14 cellular contexts compared by ENCODE assay signal in genomic region chr17:71163813-71164122, GRCh38.
DNase-seq lines count a peak whose midpoint lies in the region; ATAC-seq, FAIRE-seq and TF ChIP-seq lines count a peak whose summit lies in the region.
"Had no signal": no experiment of that assay in that cellular context is flagged by ENCODE, and none has a peak within 500 bp of the region (broad histone marks: within the 10 kb centered on the region; RNA-seq: fewer than 3 reads in every experiment).

No MANE protein-coding gene starts in this region.

- no peaks in the 10 kb centered on the region; the same call in 2 of the 3 replicates for H3K4me1 Mint-ChIP-seq in GM23338

- TF ChIP-seq POLR2A in HepG2 (IDR thresholded peaks at IDR 0.05; ENCODE audit: insufficient read depth in 1 of 2, low read depth in 2 of 2, low read length in 2 of 2) (no peak), stomach (IDR thresholded peaks at IDR 0.05) (no peak)

- H2AFZ ChIP-seq in HepG2 (ENCODE audit: low read length), result no peak overlapping the region
- H2AFZ ChIP-seq in GM23338, result no peak overlapping the region

- H3K27me3 ChIP-seq in liver (ENCODE audit: control insufficient read depth in 4 of 4, insufficient read depth in 4 of 4, low read length in 3 of 4) (no peaks in the 10 kb centered on the region), HepG2 (ENCODE audit: control insufficient read depth in 1 of 2, insufficient read depth in 2 of 2, low read length in 2 of 2) (no peaks in the 10 kb centered on the region), lower lobe of right lung (ENCODE audit: low read depth) (no peaks in the 10 kb centered on the region), stomach (no peaks in the 10 kb centered on the region), GM23338 (ENCODE audit: insufficient read depth) (no peaks in the 10 kb centered on the region)

- in situ Hi-C loops in HepG2 (cut with HindIII; ENCODE audit: extremely low pct_ligation_motif_present, low pct_unique_long_range_greater_than_20kb), result no loop called here

- TF ChIP-seq RAD21 in liver (IDR thresholded peaks at IDR 0.05), result no peak
- TF ChIP-seq RAD21 in HepG2 (CRISPR knock-in tag; IDR thresholded peaks at IDR 0.05), result no peak

- no peaks in the 10 kb centered on the region for H3K36me3 ChIP-seq in liver (ENCODE audit: control insufficient read depth in 4 of 4, insufficient read depth in 3 of 4, low read depth in 1 of 4, low read length in 3 of 4)
- H3K36me3 ChIP-seq in HepG2 (replicated peaks in 1 of 2; ENCODE audit: control insufficient read depth in 1 of 2, insufficient read depth in 2 of 2, low read length in 2 of 2), result no peaks in the 10 kb centered on the region
- H3K36me3 ChIP-seq in lower lobe of right lung, result no peaks in the 10 kb centered on the region
- H3K36me3 ChIP-seq in stomach, result no peaks in the 10 kb centered on the region
- no peaks in the 10 kb centered on the region for H3K36me3 ChIP-seq in GM23338 (ENCODE audit: insufficient read depth)

- H3K79me2 ChIP-seq in HepG2 (ENCODE audit: insufficient read depth, low read length), result no peaks in the 10 kb centered on the region
- H3K79me2 ChIP-seq in GM23338 (replicated peaks; ENCODE audit: insufficient read depth), result no peaks in the 10 kb centered on the region

- H3K4me2 ChIP-seq in HepG2 (ENCODE audit: low read depth, low read length), result no peak overlapping the region
- H3K4me2 ChIP-seq in GM23338, result no peak overlapping the region

- TF ChIP-seq EP300 in HepG2 (IDR thresholded peaks at IDR 0.05; ENCODE audit: low read depth in 2 of 2, low read length in 2 of 2) (no peak), HepG2 (CRISPR knock-in tag; IDR thresholded peaks at IDR 0.05; ENCODE audit: borderline replicate concordance) (no peak), stomach (IDR thresholded peaks at IDR 0.05) (no peak)

- no TSS peak for BruUV-seq in HepG2 (replicated peaks; lab: Mats Ljungman, UMichigan)

- H3K9me3 Mint-ChIP-seq in GM23338, result no peaks in the 10 kb centered on the region

- H4K20me1 ChIP-seq in HepG2 (ENCODE audit: insufficient read depth, low read length) (no peaks in the 10 kb centered on the region), GM23338 (replicated peaks; ENCODE audit: insufficient read depth) (no peaks in the 10 kb centered on the region)

- no peak for ATAC-seq in HepG2
- ATAC-seq in lower lobe of right lung, result no peak
- ATAC-seq in GM19467 (IDR thresholded peaks at IDR 0.05; ENCODE audit: unreplicated experiment), result no peak
- ATAC-seq in GM23338, result no peak
- ATAC-seq: K562 had no signal

- POLR2A ChIA-PET in HepG2 (lab: Yijun Ruan, JAX), result no interaction called here

- no peak for FAIRE-seq in HepG2 (lab: Jason Lieb, UNC)
- FAIRE-seq: GM12891, H54, K562 had no signal

- intact Hi-C loops in HepG2 (cut with micrococcal nuclease; ENCODE audit: unreplicated experiment), result no loop called here
- intact Hi-C loops in lower lobe of right lung (cut with DNase I), result no loop called here
- intact Hi-C loops in stomach (cut with DNase I; ENCODE audit: low total_unique reads), result no loop called here

- WGBS in liver, result 49% methylated on average over 8 of the region's 8 CpGs
- WGBS in HepG2 (ENCODE audit: low lambda C conversion rate), result 2% methylated on average over 8 of the region's 8 CpGs
- WGBS in stomach, 5 donors, result 31 to 74% (median 55%) methylated on average over 8 of the region's 8 CpGs

- H3K4me3 ChIP-seq in liver (ENCODE audit: low read depth in 1 of 3, low read length in 3 of 3) (peak overlapping the region in 1 of 3 donors; percentile 50), HepG2 (replicated peaks in 1 of 3; ENCODE audit: insufficient read depth in 1 of 3, low read depth in 2 of 3, low read length in 3 of 3) (no peak overlapping the region), lower lobe of right lung (peak overlapping the region; percentile 15), stomach (no peak overlapping the region), GM23338 (no peak overlapping the region)
- H3K4me3 ChIP-seq: K562 had no signal

- H3K9me2 ChIP-seq in GM23338 (ENCODE audit: insufficient read depth), result no peaks in the 10 kb centered on the region

- no peaks in the 10 kb centered on the region for H3K27me3 Mint-ChIP-seq in GM23338 (ENCODE audit: insufficient read depth, low read depth, poor library complexity)

- H3K4me1 ChIP-seq in liver (ENCODE audit: control insufficient read depth in 4 of 4, insufficient read depth in 4 of 4, low read length in 3 of 4), result peaks cover 3 to 9% (median 4%) of the 10 kb centered on the region in 4 donors
- H3K4me1 ChIP-seq in HepG2 (ENCODE audit: insufficient read depth, low read length), result no peaks in the 10 kb centered on the region
- H3K4me1 ChIP-seq in lower lobe of right lung, result no peaks in the 10 kb centered on the region
- H3K4me1 ChIP-seq in stomach, result peaks cover 0 to 7% (median 3%) of the 10 kb centered on the region in 4 donors
- H3K4me1 ChIP-seq in GM23338 (ENCODE audit: insufficient read depth), result no peaks in the 10 kb centered on the region

- CTCF ChIA-PET in HepG2 (lab: Yijun Ruan, JAX; ENCODE audit: low intra/inter-chr PET ratio, low total read pairs), result no interaction called here

- DNase-seq in HepG2 (ENCODE audit: low spot score) (no peak), lower lobe of right lung (no peak), stomach (no peak), GM23338 (ENCODE audit: low spot score) (no peak)
- DNase-seq in activated T-cell treated with anti-CD3 and anti-CD28 coated beads, Interleukin-2, amount 50 U/mL, for 48 hours, result no peak
- DNase-seq: GF-D8, MV-4-11, NCI-H524 treated with DMSO at 0.1 percent for 48 hours, Right ventricle myocardium superior had no signal

- no peak overlapping the region for H3K27ac ChIP-seq in liver (ENCODE audit: low read depth in 1 of 2, low read length in 2 of 2)
- H3K27ac ChIP-seq in HepG2 (ENCODE audit: extremely low read length, insufficient read depth, low read length), result no peak overlapping the region
- H3K27ac ChIP-seq in lower lobe of right lung, result no peak overlapping the region
- peak overlapping the region; percentile 20 to 55 (median 37) for H3K27ac ChIP-seq in stomach
- no peak overlapping the region for H3K27ac ChIP-seq in GM23338 (ENCODE audit: low read depth)

- H3K9me3 ChIP-seq in liver (ENCODE audit: control insufficient read depth in 4 of 4, low read length in 3 of 4) (no peaks in the 10 kb centered on the region), HepG2 (ENCODE audit: low read length) (peaks cover 49% of the 10 kb centered on the region), lower lobe of right lung (no peaks in the 10 kb centered on the region), stomach (no peaks in the 10 kb centered on the region)

- no peak for TF ChIP-seq CTCF in liver (IDR thresholded peaks at IDR 0.05; ENCODE audit: low read depth, low read length, missing input control)
- TF ChIP-seq CTCF in HepG2 (CRISPR knock-in tag; IDR thresholded peaks at IDR 0.05), result no peak
- no peak for TF ChIP-seq CTCF in lower lobe of right lung (IDR thresholded peaks at IDR 0.05)
- TF ChIP-seq CTCF in stomach (IDR thresholded peaks at IDR 0.05), result no peak
- no peak for TF ChIP-seq CTCF in GM23338 (conservative IDR thresholded peaks at IDR 0.05; ENCODE audit: low read depth in 2 of 2)

- H3K9ac ChIP-seq in liver (ENCODE audit: low read depth in 1 of 2, low read length in 2 of 2) (no peak overlapping the region), HepG2 (ENCODE audit: insufficient read depth, low read depth, low read length) (no peak overlapping the region)

- H3K4me3 Mint-ChIP-seq in GM23338, result no peak overlapping the region

- no peaks in the 10 kb centered on the region for H3F3A ChIP-seq in GM23338 (replicated peaks; ENCODE audit: low read depth)

- no peak overlapping the region; the same call in 1 of the 2 replicates for H3K27ac Mint-ChIP-seq in GM23338

- H3K36me3 Mint-ChIP-seq in GM23338 (ENCODE audit: low read depth), result no peaks in the 10 kb centered on the region

TF ChIP-seq in HepG2, 621 proteins besides CTCF, POLR2A, EP300 and RAD21 (continues in another document):
- TF ChIP-seq CC2D1A (CRISPR knock-in tag; IDR thresholded peaks at IDR 0.05), result no peak
- no peak for TF ChIP-seq ZNF670 (CRISPR knock-in tag; IDR thresholded peaks at IDR 0.05; ENCODE audit: borderline replicate concordance)
- no peak for TF ChIP-seq ELF4 (CRISPR knock-in tag; IDR thresholded peaks at IDR 0.05; ENCODE audit: borderline replicate concordance)

TF ChIP-seq in GM23338, 12 proteins besides CTCF, POLR2A, EP300 and RAD21 (continues in another document):
- TF ChIP-seq EZH2 (IDR thresholded peaks at IDR 0.05; ENCODE audit: low read depth, unreplicated experiment) (no peak), JUNB (IDR thresholded peaks at IDR 0.05; ENCODE audit: unreplicated experiment) (no peak), ETS1 (IDR thresholded peaks at IDR 0.05) (no peak), CREB1 (CRISPR knock-in tag; IDR thresholded peaks at IDR 0.05; ENCODE audit: low read depth) (no peak), POLR2AphosphoS5 (IDR thresholded peaks at IDR 0.05; ENCODE audit: low read depth) (no peak), ZNF331 (CRISPR knock-in tag; IDR thresholded peaks at IDR 0.05; ENCODE audit: low read depth) (no peak)

Comparison
In these comparisons a context has a peak if more than half of its experiments do, and no peak if none do; other contexts are left out.
1. H3K27ac ChIP-seq: peak in stomach (5 of 5); none in liver (0 of 2), HepG2 (single experiment), lower lobe of right lung (single experiment) and GM23338 (single experiment).